ENCODE assay signal across 1 cellular context in genomic region chr21:42677339-42678117, GRCh38.
A peak's percentile ranks its signal among the peaks of the same experiment; 100 is the strongest.
TF ChIP-seq lines count a peak whose summit lies in the region.

No MANE protein-coding gene starts in this region.

TF ChIP-seq in HEK293, 187 proteins besides CTCF, POLR2A, EP300 and RAD21 (continued from another document):
- TF ChIP-seq PRDM4 (tag by site-specific recombination; IDR thresholded peaks at IDR 0.05): peak; percentile 89
- peak; percentile 76 for TF ChIP-seq SP7 (tag by site-specific recombination; IDR thresholded peaks at IDR 0.05)
- TF ChIP-seq OSR2 (tag by site-specific recombination; IDR thresholded peaks at IDR 0.05): peak; percentile 98
- no peak for TF ChIP-seq OVOL3 (tag by site-specific recombination; IDR thresholded peaks at IDR 0.05)
- 0 out of 2 replicates have a peak, but pooled peaks have one; percentile 6 for TF ChIP-seq ZFHX2 (tag by site-specific recombination; conservative IDR thresholded peaks at IDR 0.05)
- no peak for TF ChIP-seq ZNF791 (tag by site-specific recombination; IDR thresholded peaks at IDR 0.05)
- TF ChIP-seq ZNF654 (tag by site-specific recombination; IDR thresholded peaks at IDR 0.05; ENCODE audit: low read depth): no peak
- TF ChIP-seq ZNF112 (tag by site-specific recombination; IDR thresholded peaks at IDR 0.05): no peak
- no peak for TF ChIP-seq PATZ1 (tag by site-specific recombination; IDR thresholded peaks at IDR 0.05)
- 0 out of 2 replicates have a peak, but pooled peaks have one; percentile 32 for TF ChIP-seq ZNF692 (tag by site-specific recombination; IDR thresholded peaks at IDR 0.05)
- no peak for TF ChIP-seq ZNF549 (tag by site-specific recombination; IDR thresholded peaks at IDR 0.05)
- TF ChIP-seq YY2 (tag by site-specific recombination; IDR thresholded peaks at IDR 0.05): no peak
- peak; percentile 94 for TF ChIP-seq BCL6B (tag by site-specific recombination; IDR thresholded peaks at IDR 0.05)
- TF ChIP-seq ZNF623 (tag by site-specific recombination; IDR thresholded peaks at IDR 0.05): no peak
- TF ChIP-seq ZNF266 (tag by site-specific recombination; IDR thresholded peaks at IDR 0.05; ENCODE audit: low read depth): no peak
- TF ChIP-seq ZNF792 (tag by site-specific recombination; IDR thresholded peaks at IDR 0.05): no peak
- TF ChIP-seq ZNF626 (tag by site-specific recombination; IDR thresholded peaks at IDR 0.05): no peak
- no peak for TF ChIP-seq WT1 (tag by site-specific recombination; IDR thresholded peaks at IDR 0.05)
- TF ChIP-seq ZNF138 (tag by site-specific recombination; IDR thresholded peaks at IDR 0.05; ENCODE audit: borderline replicate concordance): no peak
- no peak for TF ChIP-seq INSM2 (tag by site-specific recombination; IDR thresholded peaks at IDR 0.05)
- no peak for TF ChIP-seq ZSCAN30 (tag by site-specific recombination; IDR thresholded peaks at IDR 0.05)
- TF ChIP-seq ZNF324 (tag by site-specific recombination; IDR thresholded peaks at IDR 0.05): no peak
- no peak for TF ChIP-seq ZNF211 (tag by site-specific recombination; IDR thresholded peaks at IDR 0.05; ENCODE audit: low read depth)
- no peak for TF ChIP-seq ZNF501 (tag by site-specific recombination; IDR thresholded peaks at IDR 0.05)
- TF ChIP-seq ZNF830 (tag by site-specific recombination; IDR thresholded peaks at IDR 0.05; ENCODE audit: low read depth): no peak
- TF ChIP-seq ZNF837 (tag by site-specific recombination; IDR thresholded peaks at IDR 0.05): no peak
- no peak for TF ChIP-seq ZNF140 (tag by site-specific recombination; IDR thresholded peaks at IDR 0.05)
